Comparison of ENCODE assay signal across 12 cellular contexts in the genomic region with DNA sequence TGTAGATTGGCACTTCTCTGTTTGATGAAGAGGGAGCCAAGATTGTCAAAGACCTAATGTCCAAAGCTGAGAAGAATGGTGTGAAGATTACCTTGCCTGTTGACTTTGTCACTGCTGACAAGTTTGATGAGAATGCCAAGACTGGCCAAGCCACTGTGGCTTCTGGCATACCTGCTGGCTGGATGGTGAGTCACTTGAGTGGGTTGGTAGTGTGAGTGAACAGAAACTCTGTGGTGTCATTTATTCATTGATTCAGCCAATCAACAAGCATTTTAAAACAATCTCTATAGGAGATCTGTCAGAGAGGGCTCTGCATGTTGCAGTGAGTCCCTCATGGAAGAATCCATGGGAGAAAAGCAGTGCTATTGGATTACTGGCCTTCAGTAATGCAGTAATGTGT. TPM values are rescaled to one million over a fixed set of nuclear protein-coding genes. Genes with fewer than 3 reads are reported as not detected.
DNase-seq lines count a peak whose midpoint lies in the region; FAIRE-seq and TF ChIP-seq lines count a peak whose summit lies in the region.
"Had no signal": no experiment of that assay in that cellular context is flagged by ENCODE, and none has a peak within 500 bp of the region (broad histone marks: within the 10 kb centered on the region; RNA-seq: fewer than 3 reads in every experiment).

No MANE protein-coding gene starts in this region.

- no peak overlapping the region for H2AFZ ChIP-seq in astrocyte (ENCODE audit: low read depth, low read length)

- H3K4me1 ChIP-seq in astrocyte (ENCODE audit: insufficient read depth, low read length) = peaks cover 9% of the 10 kb centered on the region

- H4K20me1 ChIP-seq in astrocyte (ENCODE audit: insufficient read depth, low read length) = peaks cover 32% of the 10 kb centered on the region

- FAIRE-seq in RCC 7860 (lab: Jason Lieb, UNC) (peak; percentile 93), astrocyte (lab: Jason Lieb, UNC) (peak; percentile 97)

- no peaks in the 10 kb centered on the region for H3K9me3 ChIP-seq in astrocyte (ENCODE audit: insufficient read depth, low read depth, low read length)

- TF ChIP-seq POLR2A in lower leg skin (IDR thresholded peaks at IDR 0.05) = no peak

- peaks cover 67% of the 10 kb centered on the region for H3K36me3 Mint-ChIP-seq in T-helper 2 cell treated with Interferon-gamma antibody and Interleukin-4, amounts not matched to agents 5 μg/mL and 100 μg/mL, for 36 hours (ENCODE audit: low read depth)
- peaks cover 4% of the 10 kb centered on the region for H3K36me3 Mint-ChIP-seq in astrocyte (ENCODE audit: low read depth, unreplicated experiment)

- H3K4me3 ChIP-seq in astrocyte (ENCODE audit: insufficient read depth, low read depth, low read length) (no peak overlapping the region), lower leg skin (ENCODE audit: low read depth, poor library complexity, severe bottlenecking) (no peak overlapping the region)
- H3K4me3 ChIP-seq: skin epidermis had no signal

- peaks cover 17% of the 10 kb centered on the region for H3K4me1 Mint-ChIP-seq in T-helper 2 cell treated with Interferon-gamma antibody and Interleukin-4, amounts not matched to agents 5 μg/mL and 100 μg/mL, for 36 hours (ENCODE audit: low read depth)
- H3K4me1 Mint-ChIP-seq in astrocyte (ENCODE audit: low read depth, unreplicated experiment) = peaks cover 6% of the 10 kb centered on the region

- in situ Hi-C loops in KBM-7 (cut with MboI; ENCODE audit: low pct_unique_long_range_greater_than_20kb, low sequenced_read_pairs) = no loop called here

- H3K9me3 Mint-ChIP-seq in T-helper 2 cell treated with Interferon-gamma antibody and Interleukin-4, amounts not matched to agents 5 μg/mL and 100 μg/mL, for 36 hours = no peaks in the 10 kb centered on the region
- H3K9me3 Mint-ChIP-seq in astrocyte (ENCODE audit: unreplicated experiment) = no peaks in the 10 kb centered on the region

- H3K27ac ChIP-seq in astrocyte (ENCODE audit: low read depth, low read length) = peak overlapping the region; percentile 6
- H3K27ac ChIP-seq: skin epidermis had no signal

- no peak overlapping the region for H3K4me2 ChIP-seq in astrocyte (ENCODE audit: low read length)

- H3K4me3 Mint-ChIP-seq in T-helper 2 cell treated with Interferon-gamma antibody and Interleukin-4, amounts not matched to agents 5 μg/mL and 100 μg/mL, for 36 hours = peak overlapping the region; percentile 24
- H3K4me3 Mint-ChIP-seq in astrocyte (ENCODE audit: unreplicated experiment) = peak overlapping the region; percentile 6
- H3K4me3 Mint-ChIP-seq: naive B cell had no signal

- H3K79me2 ChIP-seq in astrocyte (ENCODE audit: insufficient read depth, low read length) = peaks cover 19% of the 10 kb centered on the region

- DNase-seq in T-helper 2 cell treated with Interferon-gamma antibody and Interleukin-4, amounts not matched to agents 5 μg/mL and 100 μg/mL, for 36 hours (ENCODE audit: low spot score) = peak; percentile 48
- no peak for DNase-seq in T-helper 2 cell
- peak; percentile 67 for DNase-seq in RCC 7860 (ENCODE audit: low spot score)
- peak; percentile 64 for DNase-seq in astrocyte (ENCODE audit: low read depth)
- peak; percentile 42 for DNase-seq in stimulated activated CD4-positive, alpha-beta T cell treated with anti-CD3 and anti-CD28 coated beads, Interleukin-1b, Interleukin-23, amount 100 ng/mL, for 48 hours
- no peak for DNase-seq in DMS 273 treated with DMSO at 0.1 percent for 48 hours (lab: John Stamatoyannopoulos, UW)
- DNase-seq in KBM-7 = no peak
- DNase-seq in lower leg skin (ENCODE audit: low spot score in 2 of 2) = no peak
- DNase-seq: amniotic stem cell, naive B cell, NCI-H1417 had no signal

- no peak for TF ChIP-seq CTCF in astrocyte (IDR thresholded peaks at IDR 0.05; ENCODE audit: insufficient read depth, low read depth, low read length)
- TF ChIP-seq CTCF in lower leg skin (IDR thresholded peaks at IDR 0.05) = no peak

- no peaks in the 10 kb centered on the region for H3K27me3 ChIP-seq in astrocyte (ENCODE audit: insufficient read depth, low read length)

- H3K27ac Mint-ChIP-seq in T-helper 2 cell treated with Interferon-gamma antibody and Interleukin-4, amounts not matched to agents 5 μg/mL and 100 μg/mL, for 36 hours = peak overlapping the region; percentile 47
- H3K27ac Mint-ChIP-seq in astrocyte (ENCODE audit: unreplicated experiment) = peak overlapping the region; percentile 51

- no peaks in the 10 kb centered on the region for H3K27me3 Mint-ChIP-seq in T-helper 2 cell treated with Interferon-gamma antibody and Interleukin-4, amounts not matched to agents 5 μg/mL and 100 μg/mL, for 36 hours (ENCODE audit: low read depth)
- H3K27me3 Mint-ChIP-seq in astrocyte (ENCODE audit: low read depth, unreplicated experiment) = no peaks in the 10 kb centered on the region
- H3K27me3 Mint-ChIP-seq: naive B cell had no signal

- H3K9ac ChIP-seq in astrocyte (ENCODE audit: low read length) = no peak overlapping the region

- peaks cover 35% of the 10 kb centered on the region for H3K36me3 ChIP-seq in astrocyte (ENCODE audit: insufficient read depth, low read length)

- intact Hi-C loops in lower leg skin (cut with DNase I; ENCODE audit: low total_unique reads) = no loop called here

RNA-seq across cellular contexts. Expression of gene TAF9B, which starts 16.3 kb away (rescaled TPM):
- total RNA-seq in astrocyte (7.3 and 9.3 TPM in 2 replicates), lower leg skin (10 to 100 TPM in 2 of 4 donors, 1 to 10 TPM in 2; 5.6 to 12.2 (median 8.4) TPM)

RNA-seq across cellular contexts. Expression of gene PGK1, which starts 19.1 kb away (rescaled TPM):
- total RNA-seq in astrocyte (606 and 665 TPM in 2 replicates), lower leg skin (100 to 1,000 TPM; 151 to 246 (median 179) TPM)

Comparison
In these comparisons a context has a peak if more than half of its experiments do, and no peak if none do; other contexts are left out.
1. DNase-seq: peak in T-helper 2 cell treated with Interferon-gamma antibody and Interleukin-4, amounts not matched to agents 5 μg/mL and 100 μg/mL, for 36 hours (single experiment), RCC 7860 (single experiment), astrocyte (single experiment) and stimulated activated CD4-positive, alpha-beta T cell treated with anti-CD3 and anti-CD28 coated beads, Interleukin-1b, Interleukin-23, amount 100 ng/mL, for 48 hours (single experiment); none in T-helper 2 cell (0 of 5), DMS 273 treated with DMSO at 0.1 percent for 48 hours (single experiment), KBM-7 (single experiment) and lower leg skin (0 of 2).